8 cellular contexts compared by ENCODE assay signal in genomic region chr9:96021616-96022444, GRCh38.
A peak's percentile ranks its signal among the peaks of the same experiment; 100 is the strongest.
DNase-seq lines count a peak whose midpoint lies in the region; ATAC-seq and TF ChIP-seq lines count a peak whose summit lies in the region.

No MANE protein-coding gene starts in this region.

- no peak for DNase-seq in GM12865 (ENCODE audit: low read depth)
- no peak for DNase-seq in WTC11 (ENCODE audit: low spot score)
- DNase-seq in fibroblast of the aortic adventitia (ENCODE audit: low read depth): no peak
- peak; percentile 9 for DNase-seq in neural crest cell (ENCODE audit: low read depth, low spot score)
- no peak for DNase-seq in posterior vena cava (ENCODE audit: low spot score)

- H3K4me3 Mint-ChIP-seq in WTC11 (peak overlapping the region; percentile 75), neural crest cell (peak overlapping the region; percentile 82)

- H3K4me1 Mint-ChIP-seq in WTC11 (peaks cover 20% of the 10 kb centered on the region), neural crest cell (peaks cover 30% of the 10 kb centered on the region)

- H3K27me3 Mint-ChIP-seq in WTC11 (ENCODE audit: low read depth) (peaks cover 80% of the 10 kb centered on the region), neural crest cell (ENCODE audit: low read depth) (peaks cover 71% of the 10 kb centered on the region)

- CTCF ChIA-PET in WTC11 (lab: Charles Lee): interaction anchor here (1.3 kb wide), 1 partner anchor 286 kb away, joined by 4 read pairs; no protein-coding TSS in a partner anchor

- H3K4me3 ChIP-seq in GM12865 (ENCODE audit: low read depth, low read length) (peak overlapping the region; percentile 50; the same call in 1 of the 2 replicates), fibroblast of the aortic adventitia (ENCODE audit: low read depth, low read length) (peak overlapping the region; percentile 59)

- H3K27ac Mint-ChIP-seq in WTC11 (no peak overlapping the region), neural crest cell (ENCODE audit: unreplicated experiment) (no peak overlapping the region)

- no peak for TF ChIP-seq CTCF in GM12865 (IDR thresholded peaks at IDR 0.05; ENCODE audit: insufficient read depth, low read depth, low read length, missing control alignments)
- TF ChIP-seq CTCF in WTC11 (IDR thresholded peaks at IDR 0.05): no peak
- TF ChIP-seq CTCF in fibroblast of the aortic adventitia (IDR thresholded peaks at IDR 0.05; ENCODE audit: insufficient read depth, low read length): no peak
- no peak for TF ChIP-seq CTCF in neural crest cell (conservative IDR thresholded peaks at IDR 0.05)

- POLR2A ChIA-PET in WTC11 (lab: Charles Lee): interaction anchor here (0.6 kb wide), 1 partner anchor 664 kb away, joined by 3 read pairs; no protein-coding TSS in a partner anchor

- H3K36me3 Mint-ChIP-seq in WTC11: no peaks in the 10 kb centered on the region
- H3K36me3 Mint-ChIP-seq in neural crest cell (ENCODE audit: low read depth): peaks cover 3% of the 10 kb centered on the region

- intact Hi-C loops in posterior vena cava (cut with DNase I): no loop called here

- no peaks in the 10 kb centered on the region for H3K9me3 Mint-ChIP-seq in WTC11
- no peaks in the 10 kb centered on the region for H3K9me3 Mint-ChIP-seq in neural crest cell

- ATAC-seq in WTC11: peak; percentile 2; the same call in 1 of the 2 replicates
- ATAC-seq in GM21576 (IDR thresholded peaks at IDR 0.05; ENCODE audit: unreplicated experiment): no peak
- ATAC-seq in HG03025 (IDR thresholded peaks at IDR 0.05; ENCODE audit: low FRiP score, unreplicated experiment): no peak
- ATAC-seq in HG02840 (IDR thresholded peaks at IDR 0.05; ENCODE audit: low FRiP score, unreplicated experiment): no peak

TF ChIP-seq in WTC11, 78 proteins besides CTCF, POLR2A, EP300 and RAD21:
- TF ChIP-seq ETV6 (CRISPR knock-in tag; IDR thresholded peaks at IDR 0.05): no peak
- TF ChIP-seq STAT6 (CRISPR knock-in tag; conservative IDR thresholded peaks at IDR 0.05; ENCODE audit: low read depth): no peak
- TF ChIP-seq IRF2 (CRISPR knock-in tag; IDR thresholded peaks at IDR 0.05; ENCODE audit: borderline replicate concordance, low read depth): no peak
- TF ChIP-seq USF1 (CRISPR knock-in tag; IDR thresholded peaks at IDR 0.05): no peak
- TF ChIP-seq JAZF1 (CRISPR knock-in tag; IDR thresholded peaks at IDR 0.05): no peak
- no peak for TF ChIP-seq ZNF416 (CRISPR knock-in tag; IDR thresholded peaks at IDR 0.05)
